4 cellular contexts compared by ENCODE assay signal in genomic region chr7:76498583-76499200, GRCh38. TPM values are rescaled to one million over a fixed set of nuclear protein-coding genes. Genes with fewer than 3 reads are reported as not detected.
"Had no signal": no experiment of that assay in that cellular context is flagged by ENCODE, and none has a peak within 500 bp of the region (broad histone marks: within the 10 kb centered on the region; RNA-seq: fewer than 3 reads in every experiment).

No MANE protein-coding gene starts in this region.

RNA-seq across cellular contexts. Expression of gene UPK3B, which starts 11.7 kb away (rescaled TPM):
- polyA plus RNA-seq: SK-N-SH had no signal

RNA-seq across cellular contexts. Expression of gene SPDYE16, which starts 44.4 kb away (rescaled TPM):
- total RNA-seq: PC-3, Right ventricle myocardium superior, SJSA1 had no signal
